11 cellular contexts compared by ENCODE assay signal in the genomic region with DNA sequence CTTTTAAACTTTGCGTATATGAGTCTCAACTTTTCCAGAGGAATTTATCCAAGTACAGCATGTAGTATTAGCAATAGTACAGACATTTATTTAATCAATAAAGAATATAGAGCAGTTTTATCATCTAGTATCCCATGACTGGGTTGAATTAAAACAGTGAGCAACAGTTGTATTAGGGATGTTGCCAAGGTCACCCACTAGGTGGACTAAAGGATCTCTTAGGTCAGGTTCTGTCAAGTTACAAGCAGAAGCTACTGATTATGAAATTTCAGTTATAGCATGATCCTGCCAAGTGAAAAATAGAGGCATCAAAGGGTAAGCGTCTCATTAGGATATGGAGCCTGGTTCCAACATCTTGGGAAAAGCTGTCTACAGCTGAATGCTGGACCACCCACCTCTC. TPM values are rescaled to one million over a fixed set of nuclear protein-coding genes. Genes with fewer than 3 reads are reported as not detected.
DNase-seq lines count a peak whose midpoint lies in the region; ATAC-seq and TF ChIP-seq lines count a peak whose summit lies in the region.
"Had no signal": no experiment of that assay in that cellular context is flagged by ENCODE, and none has a peak within 500 bp of the region (broad histone marks: within the 10 kb centered on the region; RNA-seq: fewer than 3 reads in every experiment).

No MANE protein-coding gene starts in this region.

- ATAC-seq in HG03135 (IDR thresholded peaks at IDR 0.05; ENCODE audit: unreplicated experiment): no peak

- no peaks in the 10 kb centered on the region for H3K9me3 Mint-ChIP-seq in endothelial cell (ENCODE audit: unreplicated experiment)

- peaks cover 6% of the 10 kb centered on the region for H3K27me3 Mint-ChIP-seq in endothelial cell (ENCODE audit: unreplicated experiment)

- intact Hi-C loops in transverse colon (cut with DNase I; ENCODE audit: low total_unique reads) (loop anchor here (10.0 kb wide), 1 partner anchor 121 kb away; a partner anchor contains a TSS), lower leg skin (cut with DNase I; ENCODE audit: low total_unique reads) (no loop called here)

- H3K4me3 ChIP-seq in transverse colon (no peak overlapping the region), lower leg skin (ENCODE audit: low read depth, poor library complexity, severe bottlenecking) (no peak overlapping the region)

- no peak for TF ChIP-seq POLR2A in transverse colon (IDR thresholded peaks at IDR 0.05)
- TF ChIP-seq POLR2A in lower leg skin (IDR thresholded peaks at IDR 0.05): no peak

- H3K36me3 Mint-ChIP-seq in endothelial cell (ENCODE audit: low read depth, unreplicated experiment): peaks cover 10% of the 10 kb centered on the region

- no peak overlapping the region for H3K27ac Mint-ChIP-seq in endothelial cell (ENCODE audit: unreplicated experiment)

- TF ChIP-seq EP300 in transverse colon (IDR thresholded peaks at IDR 0.05; ENCODE audit: low read depth): no peak

- peaks cover 7% of the 10 kb centered on the region for H3K4me1 Mint-ChIP-seq in endothelial cell (ENCODE audit: unreplicated experiment)

- TF ChIP-seq CTCF in endothelial cell (IDR thresholded peaks at IDR 0.05; ENCODE audit: unreplicated experiment) (peak; percentile 61), transverse colon (IDR thresholded peaks at IDR 0.05) (peak in 4 of 5 experiments; percentile 14 to 55 (median 34)), lower leg skin (IDR thresholded peaks at IDR 0.05) (no peak)

- DNase-seq in SIG-M5 treated with dmso at 0.1 percent for 504 hours (lab: John Stamatoyannopoulos, UW; ENCODE audit: unreplicated experiment): peak; percentile 27
- no peak for DNase-seq in SIG-M5 (lab: John Stamatoyannopoulos, UW)
- peak; percentile 11 for DNase-seq in NCI-H2196 treated with DMSO at 0.1 percent for 48 hours (lab: John Stamatoyannopoulos, UW; ENCODE audit: unreplicated experiment)
- DNase-seq in endothelial cell (ENCODE audit: low spot score): no peak
- DNase-seq in transverse colon: no peak
- no peak for DNase-seq in OCI-M2 (lab: John Stamatoyannopoulos, UW; ENCODE audit: unreplicated experiment)
- no peak for DNase-seq in lower leg skin (ENCODE audit: low spot score in 2 of 2)
- DNase-seq: COR-L47; effector CD8-positive, alpha-beta T cell; stimulated activated CD4-positive, alpha-beta T cell treated with anti-CD3 and anti-CD28 coated beads, Interleukin-2, amount 100 ng/mL, for 48 hours had no signal

- peaks cover 0 to 5% of the 10 kb centered on the region in 2 donors for H3K9me3 ChIP-seq in transverse colon

- no peaks in the 10 kb centered on the region for H3K27me3 ChIP-seq in transverse colon

- WGBS in transverse colon (ENCODE audit: low coverage in 1 of 2), 2 donors: 88 to 94% methylated on average over 2 of the region's 2 CpGs
- 74 to 81% methylated on average over 2 of the region's 2 CpGs for WGBS in lower leg skin, 2 donors

- in situ Hi-C loops in transverse colon (cut with MboI; ENCODE audit: low pct_ligation_motif_present in 1 of 4, low pct_unique_long_range_greater_than_20kb in 1 of 4, low sequenced_read_pairs in 3 of 4): no loop called here

- H3K27ac ChIP-seq in transverse colon: no peak overlapping the region

- H3K4me3 Mint-ChIP-seq in endothelial cell (ENCODE audit: unreplicated experiment): no peak overlapping the region

- no peaks in the 10 kb centered on the region for H3K36me3 ChIP-seq in transverse colon

- H3K4me1 ChIP-seq in transverse colon: peaks cover 0 to 10% (median 4%) of the 10 kb centered on the region in 4 donors

RNA-seq across cellular contexts. Expression of a gene that starts 52.1 kb away (rescaled TPM):
- 264 TPM for total RNA-seq in endothelial cell (ENCODE audit: unreplicated experiment)
- total RNA-seq in transverse colon: 100 to 1,000 TPM in 2 of 4 donors, 10 to 100 TPM in 2; 19.3 to 122 (median 75.3) TPM
- total RNA-seq in lower leg skin: 100 to 1,000 TPM; 102 to 139 (median 119) TPM

Comparison
In these comparisons a context has a peak if more than half of its experiments do, and no peak if none do; other contexts are left out.
1. DNase-seq: peak in SIG-M5 treated with dmso at 0.1 percent for 504 hours (single experiment) and NCI-H2196 treated with DMSO at 0.1 percent for 48 hours (single experiment); none in SIG-M5 (single experiment), endothelial cell (single experiment), transverse colon (single experiment), OCI-M2 (single experiment) and lower leg skin (0 of 2).
2. CTCF ChIP-seq: peak in endothelial cell (single experiment) and transverse colon (4 of 5); none in lower leg skin (0 of 3).